ENCODE assay signal across 8 cellular contexts in genomic region chr12:68871899-68872298, GRCh38.
A peak's percentile ranks its signal among the peaks of the same experiment; 100 is the strongest.
DNase-seq lines count a peak whose midpoint lies in the region; TF ChIP-seq lines count a peak whose summit lies in the region.

No MANE protein-coding gene starts in this region.

- TF ChIP-seq CTCF in 22Rv1 (IDR thresholded peaks at IDR 0.05) (peak; percentile 48), GM12872 (IDR thresholded peaks at IDR 0.05; ENCODE audit: insufficient read depth, low read depth, low read length) (peak; percentile 57; the same call in 2 of the 3 replicates), lower leg skin (IDR thresholded peaks at IDR 0.05) (no peak)

- H3K4me3 ChIP-seq in lower leg skin (ENCODE audit: low read depth, poor library complexity, severe bottlenecking), result no peak overlapping the region

- H3K27ac ChIP-seq in 22Rv1, result no peak overlapping the region

- intact Hi-C loops in lower leg skin (cut with DNase I; ENCODE audit: low total_unique reads), result no loop called here

- TF ChIP-seq POLR2A in lower leg skin (IDR thresholded peaks at IDR 0.05), result no peak

- WGBS in lower leg skin, 2 donors, result 84 to 86% methylated on average over 5 of the region's 5 CpGs

- DNase-seq in LHCN-M2 (ENCODE audit: low read depth), result peak; percentile 25
- DNase-seq in dermis blood vessel endothelial cell, result peak; percentile 30
- no peak for DNase-seq in lower leg skin (ENCODE audit: low spot score in 2 of 2)
- DNase-seq in NCI-H146 (lab: John Stamatoyannopoulos, UW), result no peak
- no peak for DNase-seq in SHP77 treated with DMSO at 0.1 percent for 48 hours (lab: John Stamatoyannopoulos, UW)
- DNase-seq in nucleus accumbens (lab: John Stamatoyannopoulos, UW), result no peak

Comparison
In these comparisons a context has a peak if more than half of its experiments do, and no peak if none do; other contexts are left out.
1. CTCF ChIP-seq: peak in 22Rv1 (single experiment) and GM12872 (single experiment); none in lower leg skin (0 of 3).
2. DNase-seq: peak in LHCN-M2 (single experiment) and dermis blood vessel endothelial cell (single experiment); none in lower leg skin (0 of 2), NCI-H146 (single experiment), SHP77 treated with DMSO at 0.1 percent for 48 hours (single experiment) and nucleus accumbens (0 of 56).